ENCODE assay signal across 8 cellular contexts in genomic region chr19:6022570-6023049, GRCh38. TPM values are rescaled to one million over a fixed set of nuclear protein-coding genes. Genes with fewer than 3 reads are reported as not detected.
A peak's percentile ranks its signal among the peaks of the same experiment; 100 is the strongest.
DNase-seq lines count a peak whose midpoint lies in the region; ATAC-seq and TF ChIP-seq lines count a peak whose summit lies in the region.
"Had no signal": no experiment of that assay in that cellular context is flagged by ENCODE, and none has a peak within 500 bp of the region (broad histone marks: within the 10 kb centered on the region; RNA-seq: fewer than 3 reads in every experiment).

No MANE protein-coding gene starts in this region.

- no peak overlapping the region for H3K56ac ChIP-seq in IMR-90 (ENCODE audit: extremely low read depth, insufficient read depth, low read length)

- H3K4ac ChIP-seq in IMR-90 (ENCODE audit: low read depth, low read length) (peak overlapping the region; percentile 86), mesenchymal stem cell (ENCODE audit: low read depth in 1 of 2, low read length in 2 of 2) (peak overlapping the region in 1 of 2 experiments; percentile 7)

- H4K91ac ChIP-seq in IMR-90 (ENCODE audit: insufficient read depth, low read depth, low read length) = peak overlapping the region; percentile 13; the same call in 1 of the 2 replicates
- peak overlapping the region; percentile 6 for H4K91ac ChIP-seq in mesenchymal stem cell (ENCODE audit: low read length)

- CTCF ChIA-PET in IMR-90 (lab: Yijun Ruan, JAX) = interaction anchor here (0.7 to 2.2 kb wide), 5 partner anchors 10 to 219 kb away, joined by 3 to 10 read pairs (median 4); no protein-coding TSS in a partner anchor

- ATAC-seq in IMR-90 (ENCODE audit: low read depth) = peak; percentile 7; the same call in 1 of the 2 replicates

- H2AFZ ChIP-seq in IMR-90 (replicated peaks; ENCODE audit: low read length, poor library complexity) (peak overlapping the region; percentile 91), mesenchymal stem cell (ENCODE audit: low read depth, low read length) (no peak overlapping the region)

- no peaks in the 10 kb centered on the region for H3K79me1 ChIP-seq in IMR-90 (ENCODE audit: low read depth in 1 of 2, low read length in 2 of 2)
- H3K79me1 ChIP-seq in mesenchymal stem cell (replicated peaks; ENCODE audit: low read length, poor library complexity, severe bottlenecking) = no peaks in the 10 kb centered on the region

- H3K27me3 ChIP-seq in IMR-90 (ENCODE audit: control insufficient read depth, insufficient read depth, low read length) = no peaks in the 10 kb centered on the region
- H3K27me3 ChIP-seq in mesenchymal stem cell (ENCODE audit: control insufficient read depth in 1 of 2, insufficient read depth in 1 of 2, low read length in 2 of 2) = no peaks in the 10 kb centered on the region
- H3K27me3 ChIP-seq in testis = no peaks in the 10 kb centered on the region

- H3K4me1 ChIP-seq in IMR-90 (ENCODE audit: control insufficient read depth, insufficient read depth, low read length) = peaks cover 9% of the 10 kb centered on the region
- H3K4me1 ChIP-seq in mesenchymal stem cell (ENCODE audit: control insufficient read depth, insufficient read depth, low read depth, low read length) = peaks cover 13% of the 10 kb centered on the region
- H3K4me1 ChIP-seq in testis = peaks cover 17% of the 10 kb centered on the region

- peak overlapping the region; percentile 38 to 74; a peak in 3 of 4 replicates for H4K8ac ChIP-seq in IMR-90 (ENCODE audit: low read depth in 2 of 2, low read length in 2 of 2)
- peak overlapping the region; percentile 27 for H4K8ac ChIP-seq in mesenchymal stem cell (ENCODE audit: low read length)

- H3K27ac Mint-ChIP-seq in chondrocyte (ENCODE audit: unreplicated experiment) = peak overlapping the region; percentile 84

- peak overlapping the region; percentile 55 for H3K27ac ChIP-seq in IMR-90 (ENCODE audit: insufficient read depth, low read length)
- no peak overlapping the region for H3K27ac ChIP-seq in mesenchymal stem cell (ENCODE audit: low read length, poor library complexity, severe bottlenecking)
- peak overlapping the region; percentile 21 to 61 for H3K27ac ChIP-seq in testis

- no peaks in the 10 kb centered on the region for H3K27me3 Mint-ChIP-seq in chondrocyte (ENCODE audit: low read depth)

- H3K4me3 ChIP-seq in IMR-90 (ENCODE audit: insufficient read depth, low read depth, low read length) (no peak overlapping the region), mesenchymal stem cell (ENCODE audit: insufficient read depth in 1 of 2, low read depth in 1 of 2, low read length in 2 of 2) (no peak overlapping the region), testis (no peak overlapping the region)

- H2AK9ac ChIP-seq in IMR-90 (replicated peaks; ENCODE audit: low read depth, low read length, poor library complexity) = peak overlapping the region; percentile 31

- WGBS in IMR-90 (ENCODE audit: extremely low coverage in 2 of 2, insufficient read length in 1 of 2), 2 experiments = 90% methylated on average over 4 of the region's 16 CpGs; no CpG with 5 or more reads in 1 of the 2 experiments
- WGBS in mesenchymal stem cell = 66% methylated on average over 16 of the region's 16 CpGs
- 56 to 62% methylated on average over 16 of the region's 16 CpGs for WGBS in testis, 2 donors

- no peak for TF ChIP-seq CTCF in IMR-90 (conservative IDR thresholded peaks at IDR 0.05; ENCODE audit: low read depth, low read length)
- peak; percentile 69 for TF ChIP-seq CTCF in chondrocyte (IDR thresholded peaks at IDR 0.05)
- TF ChIP-seq CTCF in testis (IDR thresholded peaks at IDR 0.05) = no peak

- peak overlapping the region; percentile 66; the same call in 1 of the 2 replicates for H2BK120ac ChIP-seq in IMR-90 (ENCODE audit: low read depth, low read length)
- H2BK120ac ChIP-seq in mesenchymal stem cell (ENCODE audit: low read depth, low read length) = no peak overlapping the region

- peaks cover 11% of the 10 kb centered on the region for H3K36me3 Mint-ChIP-seq in chondrocyte (ENCODE audit: low read depth)

- 0 out of 2 replicates have a peak overlapping the region, but pooled peaks have one; percentile 1 for H3K9ac ChIP-seq in IMR-90 (ENCODE audit: low read depth, low read length)
- H3K9ac ChIP-seq in mesenchymal stem cell (ENCODE audit: low read length) = peak overlapping the region; percentile 39

- in situ Hi-C loops in IMR-90 (cut with MboI; ENCODE audit: low sequenced_read_pairs) = loop anchor here (10.0 kb wide), 1 partner anchor 218 kb away; the partner anchor contains the start of gene NRTN

- H3K9me1 ChIP-seq in IMR-90 (ENCODE audit: insufficient read depth, low read length) = peaks cover 4% of the 10 kb centered on the region; the same call in 1 of the 2 replicates

- H3K4me2 ChIP-seq in IMR-90 (ENCODE audit: low read depth, low read length) = no peak overlapping the region
- H3K4me2 ChIP-seq in mesenchymal stem cell (ENCODE audit: low read length, poor library complexity, severe bottlenecking) = peak overlapping the region; percentile 66

- no peaks in the 10 kb centered on the region for H4K20me1 ChIP-seq in IMR-90 (ENCODE audit: insufficient read depth, low read length)

- H3K14ac ChIP-seq in IMR-90 (replicated peaks; ENCODE audit: low read depth, low read length) = peak overlapping the region; percentile 43; the same call in 1 of the 2 replicates
- no peak overlapping the region for H3K14ac ChIP-seq in mesenchymal stem cell (ENCODE audit: low read length in 2 of 2)

- H3K36me3 ChIP-seq in IMR-90 (ENCODE audit: control insufficient read depth, insufficient read depth, low read length) (no peaks in the 10 kb centered on the region), mesenchymal stem cell (ENCODE audit: control insufficient read depth in 1 of 2, insufficient read depth in 2 of 2, low read depth in 1 of 2, low read length in 2 of 2) (peaks cover 11 to 57% of the 10 kb centered on the region in 2 experiments), testis (ENCODE audit: low read depth, missing control alignments) (no peaks in the 10 kb centered on the region)

- H3K9me3 ChIP-seq in IMR-90 (ENCODE audit: control insufficient read depth, insufficient read depth, low read length) (no peaks in the 10 kb centered on the region), mesenchymal stem cell (ENCODE audit: control insufficient read depth, low read length) (no peaks in the 10 kb centered on the region), testis (no peaks in the 10 kb centered on the region)

- no TSS peak for BruUV-seq in IMR-90 (replicated peaks; lab: Mats Ljungman, UMichigan)

- H3K4me3 Mint-ChIP-seq in chondrocyte (ENCODE audit: unreplicated experiment) = no peak overlapping the region
- H3K4me3 Mint-ChIP-seq: activated T-cell treated with anti-CD3 and anti-CD28 coated beads, Interleukin-2, amount 50 U/mL, for 4 hours had no signal

- DNase-seq in IMR-90 (no peak), chondrocyte (ENCODE audit: low spot score) (no peak), mesenchymal stem cell (no peak), testis (no peak), putamen (ENCODE audit: low spot score) (no peak), amniotic stem cell (lab: John Stamatoyannopoulos, UW) (no peak), NCI-H2107 treated with DMSO at 0.1 percent for 48 hours (lab: John Stamatoyannopoulos, UW; ENCODE audit: unreplicated experiment) (no peak)

- POLR2A ChIA-PET in IMR-90 (lab: Charles Lee; ENCODE audit: unreplicated experiment) = no interaction called here

- H2BK20ac ChIP-seq in IMR-90 (ENCODE audit: low read depth, low read length) = peak overlapping the region; percentile 52; the same call in 1 of the 2 replicates

- H2BK12ac ChIP-seq in mesenchymal stem cell (ENCODE audit: low read length in 2 of 2) = peak overlapping the region in 1 of 2 experiments; percentile 40

- H3K18ac ChIP-seq in IMR-90 (ENCODE audit: low read depth, low read length) = peak overlapping the region; percentile 1; the same call in 1 of the 2 replicates
- H3K18ac ChIP-seq in mesenchymal stem cell (ENCODE audit: low read depth in 1 of 2, low read length in 2 of 2) = no peak overlapping the region

- intact Hi-C loops in IMR-90 (cut with micrococcal nuclease) (loop anchor here (2.0 to 5.0 kb wide), 3 partner anchors 34 to 220 kb away; no protein-coding TSS in a partner anchor), testis (cut with DNase I; ENCODE audit: low total_unique reads) (no loop called here)

- no peaks in the 10 kb centered on the region for H3K9me3 Mint-ChIP-seq in chondrocyte (ENCODE audit: low read depth)
- H3K9me3 Mint-ChIP-seq: activated T-cell treated with anti-CD3 and anti-CD28 coated beads, Interleukin-2, amount 50 U/mL, for 4 hours had no signal

- no peak for TF ChIP-seq RAD21 in IMR-90 (IDR thresholded peaks at IDR 0.05; ENCODE audit: low read length)

- TF ChIP-seq POLR2A in IMR-90 (IDR thresholded peaks at IDR 0.05; ENCODE audit: low read depth, low read length) = no peak
- no peak for TF ChIP-seq POLR2A in testis (IDR thresholded peaks at IDR 0.05)

- H3K4me1 Mint-ChIP-seq in chondrocyte (ENCODE audit: low read depth) = peaks cover 24% of the 10 kb centered on the region

- dilution Hi-C loops in IMR-90 (cut with HindIII; ENCODE audit: low sequenced_read_pairs, unreplicated experiment) = no loop called here

- H2BK15ac ChIP-seq in IMR-90 (ENCODE audit: low read depth, low read length) (0 out of 3 replicates have a peak overlapping the region, but pooled peaks have one; percentile 7), mesenchymal stem cell (ENCODE audit: low read depth, poor library complexity, severe bottlenecking) (no peak overlapping the region)

- H2BK5ac ChIP-seq in IMR-90 (ENCODE audit: low read depth, low read length, poor library complexity, severe bottlenecking) (peak overlapping the region; percentile 59), mesenchymal stem cell (ENCODE audit: low read depth, low read length, poor library complexity, severe bottlenecking) (no peak overlapping the region)

- H3K23ac ChIP-seq in IMR-90 (ENCODE audit: low read depth, low read length) (no peak overlapping the region), mesenchymal stem cell (ENCODE audit: low read length in 2 of 2) (no peak overlapping the region)

- H4K5ac ChIP-seq in IMR-90 (ENCODE audit: low read depth, low read length) = no peak overlapping the region

- H2AK5ac ChIP-seq in IMR-90 (ENCODE audit: low read depth, low read length) (peak overlapping the region; percentile 47; the same call in 1 of the 2 replicates), mesenchymal stem cell (ENCODE audit: low read length, severe bottlenecking) (no peak overlapping the region)

TF ChIP-seq in IMR-90, 13 proteins besides CTCF, POLR2A, EP300 and RAD21 (continues in another document):
- no peak for TF ChIP-seq RFX5 (IDR thresholded peaks at IDR 0.05; ENCODE audit: low read depth, low read length)
- TF ChIP-seq CHD1 (IDR thresholded peaks at IDR 0.05; ENCODE audit: low read depth, low read length) = no peak
- TF ChIP-seq MXI1 (IDR thresholded peaks at IDR 0.05; ENCODE audit: borderline replicate concordance, low read depth, low read length) = no peak

RNA-seq across cellular contexts. Expression of gene RANBP3, which starts 44.7 kb away (rescaled TPM):
- 42.5 and 46.7 TPM in 2 replicates for total RNA-seq in IMR-90 (2012; rRNA removed)
- polyA plus RNA-seq in IMR-90 (2012; rRNA removed) = 111 and 165 TPM in 2 replicates
- 75.6 and 136 TPM in 2 replicates for polyA plus RNA-seq in IMR-90 (2012; cell fraction: cytosol; rRNA removed)
- polyA plus RNA-seq in IMR-90 (2012; cell fraction: nucleus; rRNA removed; ENCODE audit: low replicate concordance) = 170 and 215 TPM in 2 replicates
- 53.5 to 65.5 TPM (median 57.7 TPM) in 3 replicates for total RNA-seq in chondrocyte
- polyA plus RNA-seq in mesenchymal stem cell (2013, experiment 1 of 2) = 80.2 TPM
- 75.1 TPM for polyA plus RNA-seq in mesenchymal stem cell (2013, experiment 2 of 2)
- total RNA-seq in testis = 100 to 1,000 TPM; 145 to 148 TPM
- 142 TPM for polyA plus RNA-seq in testis (ENCODE audit: insufficient read depth, low read depth, low replicate concordance)
